1 cellular context compared by ENCODE assay signal in the genomic region with DNA sequence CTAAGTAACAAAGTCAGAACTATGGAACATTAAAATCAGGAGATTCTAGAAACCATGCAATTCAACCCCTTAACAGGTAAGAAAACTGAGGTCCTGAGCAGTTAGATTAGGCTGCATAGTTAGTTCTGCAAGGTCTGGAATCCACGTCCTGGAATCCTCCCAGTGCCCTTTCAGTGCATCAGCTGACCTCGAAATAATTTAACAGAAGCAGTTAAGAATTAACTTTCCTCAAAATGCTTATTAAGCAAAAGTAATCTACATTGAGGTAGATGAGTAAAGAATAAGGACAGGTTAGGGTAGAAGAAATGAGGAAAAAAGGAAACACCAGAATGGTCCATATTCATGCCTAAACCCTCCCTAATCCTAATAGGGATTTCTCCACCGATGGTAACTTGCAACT.
TF ChIP-seq lines count a peak whose summit lies in the region.

No MANE protein-coding gene starts in this region.

TF ChIP-seq in K562, 482 proteins besides CTCF, POLR2A, EP300 and RAD21 (continued from another document):
- TF ChIP-seq, protein P1, sequence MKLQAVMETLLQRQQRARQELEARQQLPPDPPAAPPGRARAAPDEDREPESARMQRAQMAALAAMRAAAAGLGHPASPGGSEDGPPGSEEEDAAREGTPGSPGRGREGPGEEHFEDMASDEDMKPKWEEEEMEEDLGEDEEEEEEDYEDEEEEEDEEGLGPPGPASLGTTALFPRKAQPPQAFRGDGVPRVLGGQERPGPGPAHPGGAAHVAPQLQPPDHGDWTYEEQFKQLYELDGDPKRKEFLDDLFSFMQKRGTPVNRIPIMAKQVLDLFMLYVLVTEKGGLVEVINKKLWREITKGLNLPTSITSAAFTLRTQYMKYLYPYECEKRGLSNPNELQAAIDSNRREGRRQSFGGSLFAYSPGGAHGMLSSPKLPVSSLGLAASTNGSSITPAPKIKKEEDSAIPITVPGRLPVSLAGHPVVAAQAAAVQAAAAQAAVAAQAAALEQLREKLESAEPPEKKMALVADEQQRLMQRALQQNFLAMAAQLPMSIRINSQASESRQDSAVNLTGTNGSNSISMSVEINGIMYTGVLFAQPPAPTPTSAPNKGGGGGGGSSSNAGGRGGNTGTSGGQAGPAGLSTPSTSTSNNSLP (IDR thresholded peaks at IDR 0.05; ENCODE audit: borderline replicate concordance, low read depth, low read length), result no peak
- TF ChIP-seq CREB1 (IDR thresholded peaks at IDR 0.05) (no peak), CREB1 (CRISPR knock-in tag; IDR thresholded peaks at IDR 0.05) (no peak), PPARD (CRISPR knock-in tag; IDR thresholded peaks at IDR 0.05) (no peak), RHOXF2B (CRISPR knock-in tag; conservative IDR thresholded peaks at IDR 0.05) (no peak), ZNF165 (CRISPR knock-in tag; IDR thresholded peaks at IDR 0.05; ENCODE audit: borderline replicate concordance) (no peak), MAFG (tag; conservative IDR thresholded peaks at IDR 0.05) (0 out of 2 replicates have a peak, but pooled peaks have one; percentile 39), ZBTB17 (CRISPR knock-in tag; IDR thresholded peaks at IDR 0.05) (no peak), MAFK (IDR thresholded peaks at IDR 0.05; ENCODE audit: low read length) (peak; percentile 36; the same call in 1 of the 2 replicates), ZNF143 (CRISPR knock-in tag; IDR thresholded peaks at IDR 0.05) (no peak), MAFF (IDR thresholded peaks at IDR 0.05; ENCODE audit: low read length) (peak; percentile 18; the same call in 1 of the 2 replicates), CC2D1A (IDR thresholded peaks at IDR 0.05) (no peak), ZNF436 (CRISPR knock-in tag; IDR thresholded peaks at IDR 0.05) (no peak), HNRNPK (IDR thresholded peaks at IDR 0.05; ENCODE audit: low read depth, low read length, poor library complexity, severe bottlenecking) (no peak), ZBTB1 (CRISPR knock-in tag; IDR thresholded peaks at IDR 0.05; ENCODE audit: borderline replicate concordance, low read depth) (no peak), ZNF41 (CRISPR knock-in tag; conservative IDR thresholded peaks at IDR 0.05) (no peak)
- TF ChIP-seq, protein P2, sequence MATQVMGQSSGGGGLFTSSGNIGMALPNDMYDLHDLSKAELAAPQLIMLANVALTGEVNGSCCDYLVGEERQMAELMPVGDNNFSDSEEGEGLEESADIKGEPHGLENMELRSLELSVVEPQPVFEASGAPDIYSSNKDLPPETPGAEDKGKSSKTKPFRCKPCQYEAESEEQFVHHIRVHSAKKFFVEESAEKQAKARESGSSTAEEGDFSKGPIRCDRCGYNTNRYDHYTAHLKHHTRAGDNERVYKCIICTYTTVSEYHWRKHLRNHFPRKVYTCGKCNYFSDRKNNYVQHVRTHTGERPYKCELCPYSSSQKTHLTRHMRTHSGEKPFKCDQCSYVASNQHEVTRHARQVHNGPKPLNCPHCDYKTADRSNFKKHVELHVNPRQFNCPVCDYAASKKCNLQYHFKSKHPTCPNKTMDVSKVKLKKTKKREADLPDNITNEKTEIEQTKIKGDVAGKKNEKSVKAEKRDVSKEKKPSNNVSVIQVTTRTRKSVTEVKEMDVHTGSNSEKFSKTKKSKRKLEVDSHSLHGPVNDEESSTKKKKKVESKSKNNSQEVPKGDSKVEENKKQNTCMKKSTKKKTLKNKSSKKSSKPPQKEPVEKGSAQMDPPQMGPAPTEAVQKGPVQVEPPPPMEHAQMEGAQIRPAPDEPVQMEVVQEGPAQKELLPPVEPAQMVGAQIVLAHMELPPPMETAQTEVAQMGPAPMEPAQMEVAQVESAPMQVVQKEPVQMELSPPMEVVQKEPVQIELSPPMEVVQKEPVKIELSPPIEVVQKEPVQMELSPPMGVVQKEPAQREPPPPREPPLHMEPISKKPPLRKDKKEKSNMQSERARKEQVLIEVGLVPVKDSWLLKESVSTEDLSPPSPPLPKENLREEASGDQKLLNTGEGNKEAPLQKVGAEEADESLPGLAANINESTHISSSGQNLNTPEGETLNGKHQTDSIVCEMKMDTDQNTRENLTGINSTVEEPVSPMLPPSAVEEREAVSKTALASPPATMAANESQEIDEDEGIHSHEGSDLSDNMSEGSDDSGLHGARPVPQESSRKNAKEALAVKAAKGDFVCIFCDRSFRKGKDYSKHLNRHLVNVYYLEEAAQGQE (CRISPR knock-in tag; IDR thresholded peaks at IDR 0.05; ENCODE audit: low read depth), result no peak
- TF ChIP-seq, protein P3, sequence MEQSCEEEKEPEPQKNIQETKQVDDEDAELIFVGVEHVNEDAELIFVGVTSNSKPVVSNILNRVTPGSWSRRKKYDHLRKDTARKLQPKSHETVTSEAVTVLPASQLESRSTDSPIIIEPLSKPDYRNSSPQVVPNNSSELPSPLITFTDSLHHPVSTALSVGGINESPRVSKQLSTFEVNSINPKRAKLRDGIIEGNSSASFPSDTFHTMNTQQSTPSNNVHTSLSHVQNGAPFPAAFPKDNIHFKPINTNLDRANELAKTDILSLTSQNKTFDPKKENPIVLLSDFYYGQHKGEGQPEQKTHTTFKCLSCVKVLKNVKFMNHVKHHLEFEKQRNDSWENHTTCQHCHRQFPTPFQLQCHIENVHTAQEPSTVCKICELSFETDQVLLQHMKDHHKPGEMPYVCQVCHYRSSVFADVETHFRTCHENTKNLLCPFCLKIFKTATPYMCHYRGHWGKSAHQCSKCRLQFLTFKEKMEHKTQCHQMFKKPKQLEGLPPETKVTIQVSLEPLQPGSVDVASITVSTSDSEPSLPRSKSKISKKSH (CRISPR knock-in tag; IDR thresholded peaks at IDR 0.05), result no peak
- TF ChIP-seq, protein P4, sequence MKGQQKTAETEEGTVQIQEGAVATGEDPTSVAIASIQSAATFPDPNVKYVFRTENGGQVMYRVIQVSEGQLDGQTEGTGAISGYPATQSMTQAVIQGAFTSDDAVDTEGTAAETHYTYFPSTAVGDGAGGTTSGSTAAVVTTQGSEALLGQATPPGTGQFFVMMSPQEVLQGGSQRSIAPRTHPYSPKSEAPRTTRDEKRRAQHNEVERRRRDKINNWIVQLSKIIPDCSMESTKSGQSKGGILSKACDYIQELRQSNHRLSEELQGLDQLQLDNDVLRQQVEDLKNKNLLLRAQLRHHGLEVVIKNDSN (CRISPR knock-in tag; IDR thresholded peaks at IDR 0.05), result no peak
